In the genomic region with DNA sequence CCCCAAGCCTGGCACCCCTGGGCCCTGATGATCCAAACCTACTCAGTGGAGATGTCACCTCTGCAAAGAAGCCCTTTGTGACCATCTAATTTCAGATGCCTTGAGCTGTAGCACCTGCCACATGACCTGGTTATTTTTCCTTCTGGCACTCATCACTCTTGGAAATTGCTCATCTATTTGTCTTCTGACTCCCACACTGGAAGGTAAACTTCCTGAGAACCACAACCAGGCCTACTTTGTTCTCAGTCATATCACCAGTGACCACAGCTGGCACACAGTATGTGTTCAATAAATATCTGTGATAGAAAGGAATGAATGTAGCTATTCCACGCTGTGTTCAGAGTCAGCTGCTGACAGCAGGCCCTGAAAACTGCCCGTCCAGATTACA, we compare ENCODE assay signal across 10 cellular contexts.
A peak's percentile ranks its signal among the peaks of the same experiment; 100 is the strongest.
DNase-seq lines count a peak whose midpoint lies in the region; ATAC-seq and TF ChIP-seq lines count a peak whose summit lies in the region.
"Had no signal": no experiment of that assay in that cellular context is flagged by ENCODE, and none has a peak within 500 bp of the region (broad histone marks: within the 10 kb centered on the region; RNA-seq: fewer than 3 reads in every experiment).

No MANE protein-coding gene starts in this region.

- no TSS peak for BruUV-seq in A673 (replicated peaks; lab: Mats Ljungman, UMichigan)

- H3K36me3 ChIP-seq in A673 (ENCODE audit: insufficient read depth, low read length, poor library complexity, severe bottlenecking) (no peaks in the 10 kb centered on the region), breast epithelium (no peaks in the 10 kb centered on the region), mesenchymal stem cell (ENCODE audit: control insufficient read depth in 1 of 2, insufficient read depth in 2 of 2, low read depth in 1 of 2, low read length in 2 of 2) (no peaks in the 10 kb centered on the region)

- no peak overlapping the region for H3K14ac ChIP-seq in mesenchymal stem cell (ENCODE audit: low read length in 2 of 2)

- POLR2A ChIA-PET in A673 (lab: Charles Lee; ENCODE audit: low non-redundant PET) = interaction anchor here (0.5 kb wide), 1 partner anchor 93 kb away, joined by 3 read pairs; no protein-coding TSS in a partner anchor

- DNase-seq in A673 (ENCODE audit: low spot score) (no peak), breast epithelium (ENCODE audit: low spot score in 2 of 2) (no peak), mesenchymal stem cell (peak; percentile 76), NCI-H1436 treated with DMSO at 0.1 percent for 48 hours (lab: John Stamatoyannopoulos, UW) (no peak), NCI-H82 treated with DMSO at 0.1 percent for 48 hours (lab: John Stamatoyannopoulos, UW; ENCODE audit: unreplicated experiment) (no peak), cerebellar nuclear complex (lab: John Stamatoyannopoulos, UW) (no peak)
- DNase-seq: NCI-H524 treated with DMSO at 0.1 percent for 48 hours had no signal

- ATAC-seq in HG03432 (IDR thresholded peaks at IDR 0.05; ENCODE audit: unreplicated experiment) = peak; percentile 23
- ATAC-seq in HG03045 (IDR thresholded peaks at IDR 0.05; ENCODE audit: unreplicated experiment) = no peak

- H2BK12ac ChIP-seq in mesenchymal stem cell (ENCODE audit: low read length in 2 of 2) = peak overlapping the region; percentile 79 to 92

- H3K4me1 ChIP-seq in A673 (ENCODE audit: insufficient read depth, low read length, poor library complexity, severe bottlenecking) (peaks cover 23% of the 10 kb centered on the region), breast epithelium (peaks cover 11 to 22% of the 10 kb centered on the region in 2 donors), mesenchymal stem cell (ENCODE audit: control insufficient read depth, insufficient read depth, low read depth, low read length) (peaks cover 33% of the 10 kb centered on the region)

- H3K4me3 ChIP-seq in A673 (ENCODE audit: low read depth, low read length, poor library complexity, severe bottlenecking) (no peak overlapping the region), breast epithelium (no peak overlapping the region), mesenchymal stem cell (ENCODE audit: insufficient read depth in 1 of 2, low read depth in 1 of 2, low read length in 2 of 2) (no peak overlapping the region)

- no peak overlapping the region for H2AFZ ChIP-seq in mesenchymal stem cell (ENCODE audit: low read depth, low read length)
- H2AFZ ChIP-seq: parathyroid adenoma had no signal

- intact Hi-C loops in A673 (cut with micrococcal nuclease; ENCODE audit: unreplicated experiment) = no loop called here
- intact Hi-C loops in breast epithelium (cut with DNase I; ENCODE audit: low total_unique reads) = no loop called here

- no peak overlapping the region for H2AK5ac ChIP-seq in mesenchymal stem cell (ENCODE audit: low read length, severe bottlenecking)

- TF ChIP-seq POLR2A in breast epithelium (IDR thresholded peaks at IDR 0.05) = no peak

- H3K9me3 ChIP-seq in A673 (ENCODE audit: low read depth, low read length, poor library complexity, severe bottlenecking) (no peaks in the 10 kb centered on the region), breast epithelium (no peaks in the 10 kb centered on the region), mesenchymal stem cell (ENCODE audit: control insufficient read depth, low read length) (no peaks in the 10 kb centered on the region)

- no peak overlapping the region for H2BK15ac ChIP-seq in mesenchymal stem cell (ENCODE audit: low read depth, poor library complexity, severe bottlenecking)

- H3K4ac ChIP-seq in mesenchymal stem cell (ENCODE audit: low read depth in 1 of 2, low read length in 2 of 2) = peak overlapping the region; percentile 67 to 85

- no peak overlapping the region for H3K9ac ChIP-seq in mesenchymal stem cell (ENCODE audit: low read length)
- H3K9ac ChIP-seq: parathyroid adenoma had no signal

- H4K91ac ChIP-seq in mesenchymal stem cell (ENCODE audit: low read length) = peak overlapping the region; percentile 93

- H3K27me3 ChIP-seq in A673 (replicated peaks; ENCODE audit: insufficient read depth, low read depth, low read length, poor library complexity) (no peaks in the 10 kb centered on the region), breast epithelium (no peaks in the 10 kb centered on the region), mesenchymal stem cell (ENCODE audit: control insufficient read depth in 1 of 2, insufficient read depth in 1 of 2, low read length in 2 of 2) (peaks cover 0 to 6% of the 10 kb centered on the region in 2 experiments)

- no peak overlapping the region for H3K23ac ChIP-seq in mesenchymal stem cell (ENCODE audit: low read length in 2 of 2)

- H2BK120ac ChIP-seq in mesenchymal stem cell (ENCODE audit: low read depth, low read length) = peak overlapping the region; percentile 98

- peak overlapping the region; percentile 84 to 95 for H3K18ac ChIP-seq in mesenchymal stem cell (ENCODE audit: low read depth in 1 of 2, low read length in 2 of 2)

- H3K4me2 ChIP-seq in mesenchymal stem cell (ENCODE audit: low read length, poor library complexity, severe bottlenecking) = no peak overlapping the region

- 50% methylated on average over 2 of the region's 2 CpGs for WGBS in mesenchymal stem cell

- no peak overlapping the region for H2BK5ac ChIP-seq in mesenchymal stem cell (ENCODE audit: low read depth, low read length, poor library complexity, severe bottlenecking)

- CTCF ChIA-PET in A673 (lab: Charles Lee) = no interaction called here

- H3K27ac ChIP-seq in A673 (ENCODE audit: low read depth, low read length, poor library complexity, severe bottlenecking) = peak overlapping the region; percentile 34
- H3K27ac ChIP-seq in breast epithelium = peak overlapping the region; percentile 59 to 73
- peak overlapping the region; percentile 41 for H3K27ac ChIP-seq in mesenchymal stem cell (ENCODE audit: low read length, poor library complexity, severe bottlenecking)
- H3K27ac ChIP-seq: parathyroid adenoma had no signal

- H4K8ac ChIP-seq in mesenchymal stem cell (ENCODE audit: low read length) = peak overlapping the region; percentile 83

- no peak for TF ChIP-seq CTCF in A673 (conservative IDR thresholded peaks at IDR 0.05; ENCODE audit: low read depth, low read length)
- TF ChIP-seq CTCF in breast epithelium (IDR thresholded peaks at IDR 0.05) = no peak

- H3K79me1 ChIP-seq in mesenchymal stem cell (replicated peaks; ENCODE audit: low read length, poor library complexity, severe bottlenecking) = no peaks in the 10 kb centered on the region
